20 cellular contexts compared by ENCODE assay signal in genomic region chr19:40588110-40588854, GRCh38. TPM values are rescaled to one million over a fixed set of nuclear protein-coding genes. Genes with fewer than 3 reads are reported as not detected.
A peak's percentile ranks its signal among the peaks of the same experiment; 100 is the strongest.
DNase-seq lines count a peak whose midpoint lies in the region; ATAC-seq, FAIRE-seq and TF ChIP-seq lines count a peak whose summit lies in the region.
"Had no signal": no experiment of that assay in that cellular context is flagged by ENCODE, and none has a peak within 500 bp of the region (broad histone marks: within the 10 kb centered on the region; RNA-seq: fewer than 3 reads in every experiment).

No MANE protein-coding gene starts in this region.

- no peaks in the 10 kb centered on the region for H3K9me3 Mint-ChIP-seq in IgD-negative memory B cell
- H3K9me3 Mint-ChIP-seq in nephron progenitor cell: no peaks in the 10 kb centered on the region
- H3K9me3 Mint-ChIP-seq: naive thymus-derived CD4-positive, alpha-beta T cell had no signal

- H3K27me3 ChIP-seq in bronchial epithelial cell (ENCODE audit: control insufficient read depth, insufficient read depth, low read length): no peaks in the 10 kb centered on the region

- H3K4me1 Mint-ChIP-seq in IgD-negative memory B cell (peaks cover 0 to 14% (median 11%) of the 10 kb centered on the region in 3 donors), nephron progenitor cell (peaks cover 35% of the 10 kb centered on the region)

- no peak for FAIRE-seq in bronchial epithelial cell (lab: Jason Lieb, UNC)

- H3K36me3 Mint-ChIP-seq in IgD-negative memory B cell (peaks cover 9% of the 10 kb centered on the region), nephron progenitor cell (ENCODE audit: low read depth) (peaks cover 47% of the 10 kb centered on the region)

- no peak for ATAC-seq in GM18498 (IDR thresholded peaks at IDR 0.05; ENCODE audit: unreplicated experiment)
- ATAC-seq: activated CD4-positive, CD25-positive, alpha-beta regulatory T cell treated with anti-CD3 and anti-CD28 coated beads, Interleukin-2, amount 50 U/mL, for 24 hours; activated CD8-positive, alpha-beta memory T cell treated with anti-CD3 and anti-CD28 coated beads, Interleukin-2, amount 10 ng/mL, durations not matched to agents 7 days and 5 days; naive thymus-derived CD4-positive, alpha-beta T cell had no signal

- no peak overlapping the region for H3K4me3 Mint-ChIP-seq in IgD-negative memory B cell
- H3K4me3 Mint-ChIP-seq in nephron progenitor cell: no peak overlapping the region
- H3K4me3 Mint-ChIP-seq: activated CD8-positive, alpha-beta memory T cell treated with anti-CD3 and anti-CD28 coated beads, Interleukin-2, amount 10 ng/mL, durations not matched to agents 7 days and 5 days; naive thymus-derived CD4-positive, alpha-beta T cell had no signal

- no peaks in the 10 kb centered on the region for H3K27me3 Mint-ChIP-seq in IgD-negative memory B cell
- peaks cover 6% of the 10 kb centered on the region for H3K27me3 Mint-ChIP-seq in nephron progenitor cell (ENCODE audit: low read depth, poor library complexity)
- H3K27me3 Mint-ChIP-seq: activated CD8-positive, alpha-beta memory T cell treated with anti-CD3 and anti-CD28 coated beads, Interleukin-2, amount 10 ng/mL, durations not matched to agents 7 days and 5 days; naive thymus-derived CD4-positive, alpha-beta T cell had no signal

- peaks cover 3% of the 10 kb centered on the region for H3K36me3 ChIP-seq in bronchial epithelial cell (ENCODE audit: control insufficient read depth, insufficient read depth, low read length)
- H3K36me3 ChIP-seq: prostate gland had no signal

- H3K27ac Mint-ChIP-seq in IgD-negative memory B cell: peak overlapping the region in 2 of 3 donors; percentile 59 to 80
- peak overlapping the region; percentile 36 for H3K27ac Mint-ChIP-seq in nephron progenitor cell
- H3K27ac Mint-ChIP-seq: activated CD8-positive, alpha-beta memory T cell treated with anti-CD3 and anti-CD28 coated beads, Interleukin-2, amount 10 ng/mL, durations not matched to agents 7 days and 5 days had no signal

- H3K4me3 ChIP-seq in bronchial epithelial cell (ENCODE audit: low read depth, low read length): no peak overlapping the region
- H3K4me3 ChIP-seq: prostate gland had no signal

- no peak for TF ChIP-seq CTCF in bronchial epithelial cell (IDR thresholded peaks at IDR 0.05; ENCODE audit: insufficient read depth, low read length, severe bottlenecking)
- TF ChIP-seq CTCF in nephron progenitor cell (IDR thresholded peaks at IDR 0.05): no peak

- DNase-seq in Daoy (ENCODE audit: low read depth) (peak; percentile 81), bronchial epithelial cell (ENCODE audit: low read depth) (peak; percentile 49), nephron progenitor cell (no peak), SHP77 treated with DMSO at 0.1 percent for 48 hours (lab: John Stamatoyannopoulos, UW) (no peak), retina (no peak)
- DNase-seq in activated CD4-positive, alpha-beta T cell treated with anti-CD3 and anti-CD28 coated beads for 4 hours: no peak
- DNase-seq: activated CD8-positive, alpha-beta memory T cell treated with anti-CD3 and anti-CD28 coated beads, Interleukin-2, amount 10 ng/mL, durations not matched to agents 7 days and 5 days; DMS53; effector memory CD4-positive, alpha-beta T cell; GOT3; MV-4-11; naive thymus-derived CD4-positive, alpha-beta T cell; NCI-H2029; NCI-H526; OCI-M1; stimulated activated CD4-positive, alpha-beta T cell treated with anti-CD3 and anti-CD28 coated beads, Interleukin-12 subunit alpha, Interleukin-12 subunit beta, amount 100 ng/mL, for 4 hours had no signal

RNA-seq across cellular contexts. Expression of gene SHKBP1, which starts 11.6 kb away (rescaled TPM):
- total RNA-seq in Daoy (2014; rRNA removed; shearing (Covaris generic)): 40.6 and 134 TPM in 2 replicates
- 210 TPM for polyA plus RNA-seq in IgD-negative memory B cell
- 29.2 and 29.4 TPM in 2 replicates for total RNA-seq in bronchial epithelial cell

RNA-seq across cellular contexts. Expression of gene LTBP4, which starts 12.9 kb away (rescaled TPM):
- 16.4 and 26.0 TPM in 2 replicates for total RNA-seq in Daoy (2014; rRNA removed; shearing (Covaris generic))
- 22.1 TPM for polyA plus RNA-seq in IgD-negative memory B cell
- 20.7 and 21.6 TPM in 2 replicates for total RNA-seq in bronchial epithelial cell

Comparison
In these comparisons a context has a peak if more than half of its experiments do, and no peak if none do; other contexts are left out.
1. DNase-seq: peak in Daoy (single experiment) and bronchial epithelial cell (single experiment); none in nephron progenitor cell (single experiment), activated CD4-positive, alpha-beta T cell treated with anti-CD3 and anti-CD28 coated beads for 4 hours (0 of 2), SHP77 treated with DMSO at 0.1 percent for 48 hours (single experiment) and retina (single experiment).